Comparison of ENCODE assay signal across 26 cellular contexts in the genomic region with DNA sequence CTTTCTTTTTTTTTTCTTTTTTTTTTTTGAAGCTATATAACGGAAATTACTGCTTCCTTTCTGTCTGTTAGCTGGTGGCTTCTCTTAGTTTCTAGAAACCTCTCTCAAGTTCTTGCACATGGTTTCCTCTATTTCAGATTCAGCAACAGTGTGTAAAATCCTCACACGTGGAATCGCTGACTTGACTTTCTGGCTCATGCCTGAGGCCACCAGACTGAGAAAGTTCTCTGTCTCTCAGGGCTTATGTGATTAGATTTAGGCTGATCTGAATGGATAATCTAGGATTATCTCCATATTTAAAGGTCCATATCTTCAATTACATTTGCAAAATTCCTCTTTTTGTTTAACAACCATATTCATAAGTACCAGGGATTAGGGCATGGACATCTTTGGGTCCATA.
DNase-seq lines count a peak whose midpoint lies in the region; ATAC-seq, FAIRE-seq and TF ChIP-seq lines count a peak whose summit lies in the region.
"Had no signal": no experiment of that assay in that cellular context is flagged by ENCODE, and none has a peak within 500 bp of the region (broad histone marks: within the 10 kb centered on the region; RNA-seq: fewer than 3 reads in every experiment).

No MANE protein-coding gene starts in this region.

- DNase-seq in HepG2 (ENCODE audit: low spot score) (no peak), right lobe of liver (no peak), Karpas-422 (no peak), NCI-H82 treated with DMSO at 0.1 percent for 48 hours (lab: John Stamatoyannopoulos, UW; ENCODE audit: unreplicated experiment) (peak; percentile 49), osteoblast (ENCODE audit: insufficient read length, low spot score, missing footprints) (peak; percentile 4), Caco-2 (no peak)
- DNase-seq in stimulated activated CD4-positive, alpha-beta T cell treated with anti-CD3 and anti-CD28 coated beads, Interleukin-12 subunit alpha, Interleukin-12 subunit beta, amount 100 ng/mL, for 4 hours = no peak
- DNase-seq: AML-193; CD4-positive, alpha-beta T cell; CD8-positive, alpha-beta T cell; DMS 273 treated with DMSO at 0.1 percent for 48 hours; DMS153; DMS53; DMS79; DND-41; EL; GDM1 had no signal

- H3K79me2 ChIP-seq in HepG2 (ENCODE audit: insufficient read depth, low read length) (no peaks in the 10 kb centered on the region), Karpas-422 (ENCODE audit: low read length) (no peaks in the 10 kb centered on the region), osteoblast (ENCODE audit: insufficient read depth, low read length) (no peaks in the 10 kb centered on the region)

- H3K36me3 Mint-ChIP-seq in Caco-2 (ENCODE audit: insufficient read depth, unreplicated experiment) = no peaks in the 10 kb centered on the region
- H3K36me3 Mint-ChIP-seq: CD8-positive, alpha-beta T cell had no signal

- 54% methylated on average over 3 of the region's 3 CpGs for WGBS in HepG2 (ENCODE audit: low lambda C conversion rate)
- 65% methylated on average over 2 of the region's 3 CpGs for WGBS in right lobe of liver (ENCODE audit: insufficient coverage, low coverage, low lambda C conversion rate, missing lambda C conversion rate)

- H3K4me1 ChIP-seq in HepG2 (ENCODE audit: insufficient read depth, low read length) (no peaks in the 10 kb centered on the region), right lobe of liver (no peaks in the 10 kb centered on the region), Karpas-422 (ENCODE audit: low read length) (peaks cover 4% of the 10 kb centered on the region; the same call in 1 of the 2 replicates), osteoblast (ENCODE audit: insufficient read depth, low read length) (no peaks in the 10 kb centered on the region), Caco-2 (no peaks in the 10 kb centered on the region)
- H3K4me1 ChIP-seq: A549; BLaER1 treated with 17β-estradiol and CSF1 and Interleukin-3, amounts not matched to agents 10 nM and 100 nM had no signal

- ATAC-seq in HepG2 (no peak), right lobe of liver (no peak), GM21723 (IDR thresholded peaks at IDR 0.05; ENCODE audit: unreplicated experiment) (no peak)
- ATAC-seq: A549; CD8-positive, alpha-beta T cell; GM12878 had no signal

- no peak for TF ChIP-seq EP300 in HepG2 (IDR thresholded peaks at IDR 0.05; ENCODE audit: low read depth in 2 of 2, low read length in 2 of 2)
- TF ChIP-seq EP300 in HepG2 (CRISPR knock-in tag; IDR thresholded peaks at IDR 0.05; ENCODE audit: borderline replicate concordance) = no peak

- no peaks in the 10 kb centered on the region for H3K27me3 Mint-ChIP-seq in Caco-2 (ENCODE audit: insufficient read depth, unreplicated experiment)
- H3K27me3 Mint-ChIP-seq: B cell; CD4-positive, alpha-beta T cell had no signal

- H3K9me2 ChIP-seq in Karpas-422 (replicated peaks; ENCODE audit: insufficient read depth, low read length) = no peaks in the 10 kb centered on the region

- no peak for TF ChIP-seq CTCF in HepG2 (CRISPR knock-in tag; IDR thresholded peaks at IDR 0.05)
- no peak for TF ChIP-seq CTCF in right lobe of liver (IDR thresholded peaks at IDR 0.05)
- TF ChIP-seq CTCF in osteoblast (IDR thresholded peaks at IDR 0.05; ENCODE audit: extremely low read depth, low read depth, low read length) = no peak
- no peak for TF ChIP-seq CTCF in Caco-2 (IDR thresholded peaks at IDR 0.05; ENCODE audit: insufficient read depth in 1 of 2, low read depth in 1 of 2, low read length in 1 of 2, severe bottlenecking in 1 of 2, unreplicated experiment in 1 of 2)

- CTCF ChIA-PET in HepG2 (lab: Yijun Ruan, JAX; ENCODE audit: low intra/inter-chr PET ratio, low total read pairs) = no interaction called here
- CTCF ChIA-PET in Caco-2 (lab: Charles Lee) = no interaction called here

- POLR2A ChIA-PET in HepG2 (lab: Yijun Ruan, JAX) = no interaction called here
- POLR2A ChIA-PET in Caco-2 (lab: Charles Lee) = no interaction called here

- TF ChIP-seq POLR2A in HepG2 (IDR thresholded peaks at IDR 0.05; ENCODE audit: insufficient read depth in 1 of 2, low read depth in 2 of 2, low read length in 2 of 2) (no peak), right lobe of liver (IDR thresholded peaks at IDR 0.05) (no peak)

- H3K9me3 ChIP-seq in HepG2 (ENCODE audit: low read length) (no peaks in the 10 kb centered on the region), right lobe of liver (no peaks in the 10 kb centered on the region), Karpas-422 (ENCODE audit: low read length) (no peaks in the 10 kb centered on the region; the same call in 1 of the 2 replicates), osteoblast (ENCODE audit: low read depth, low read length) (no peaks in the 10 kb centered on the region), Caco-2 (no peaks in the 10 kb centered on the region)
- H3K9me3 ChIP-seq: A549; BLaER1 treated with 17β-estradiol and CSF1 and Interleukin-3, amounts not matched to agents 10 nM and 100 nM had no signal

- H3K4me3 ChIP-seq in HepG2 (replicated peaks in 1 of 3; ENCODE audit: insufficient read depth in 1 of 3, low read depth in 2 of 3, low read length in 3 of 3) = no peak overlapping the region
- no peak overlapping the region for H3K4me3 ChIP-seq in right lobe of liver
- H3K4me3 ChIP-seq in Karpas-422 (ENCODE audit: low read length) = no peak overlapping the region
- no peak overlapping the region for H3K4me3 ChIP-seq in osteoblast (ENCODE audit: insufficient read depth, low read length)
- no peak overlapping the region for H3K4me3 ChIP-seq in Caco-2 (ENCODE audit: low read depth, low read length)
- H3K4me3 ChIP-seq: A549; BLaER1 treated with 17β-estradiol and CSF1 and Interleukin-3, amounts not matched to agents 10 nM and 100 nM; GM12878 had no signal

- H3K27ac ChIP-seq in HepG2 (ENCODE audit: extremely low read length, insufficient read depth, low read length) = no peak overlapping the region
- H3K27ac ChIP-seq in right lobe of liver = no peak overlapping the region
- no peak overlapping the region for H3K27ac ChIP-seq in Karpas-422 (ENCODE audit: low read length)
- H3K27ac ChIP-seq in osteoblast (ENCODE audit: low read depth, low read length) = no peak overlapping the region
- H3K27ac ChIP-seq: 22Rv1; A549; BLaER1 treated with 17β-estradiol and CSF1 and Interleukin-3, amounts not matched to agents 10 nM and 100 nM; C4-2B had no signal

- no peaks in the 10 kb centered on the region for H3K9me3 Mint-ChIP-seq in Caco-2 (ENCODE audit: unreplicated experiment)

- BruUV-seq in HepG2 (replicated peaks; lab: Mats Ljungman, UMichigan) (no TSS peak), Caco-2 (replicated peaks; lab: Mats Ljungman, UMichigan) (no TSS peak)

- no peak for TF ChIP-seq RAD21 in HepG2 (CRISPR knock-in tag; IDR thresholded peaks at IDR 0.05)

- no peak overlapping the region for H3K4me2 ChIP-seq in HepG2 (ENCODE audit: low read depth, low read length)
- no peak overlapping the region for H3K4me2 ChIP-seq in Karpas-422 (ENCODE audit: low read depth, low read length, poor library complexity, severe bottlenecking)
- H3K4me2 ChIP-seq in osteoblast (ENCODE audit: insufficient read depth, low read length) = no peak overlapping the region
- H3K4me2 ChIP-seq: A549; BLaER1 treated with 17β-estradiol and CSF1 and Interleukin-3, amounts not matched to agents 10 nM and 100 nM had no signal

- no peaks in the 10 kb centered on the region for H3K4me1 Mint-ChIP-seq in Caco-2 (ENCODE audit: low read depth, unreplicated experiment)
- H3K4me1 Mint-ChIP-seq: B cell had no signal

- no peak for FAIRE-seq in HepG2 (lab: Jason Lieb, UNC)
- FAIRE-seq: A549, GM12878, GM12892, GM18507 had no signal

- H3K4me3 Mint-ChIP-seq in Caco-2 (ENCODE audit: unreplicated experiment) = no peak overlapping the region
- H3K4me3 Mint-ChIP-seq: B cell; CD4-positive, alpha-beta T cell; CD8-positive, alpha-beta T cell had no signal

- intact Hi-C loops in HepG2 (cut with micrococcal nuclease; ENCODE audit: unreplicated experiment) (no loop called here), right lobe of liver (cut with DNase I) (no loop called here), Caco-2 (cut with micrococcal nuclease; ENCODE audit: unreplicated experiment) (no loop called here)

- in situ Hi-C loops in HepG2 (cut with HindIII; ENCODE audit: extremely low pct_ligation_motif_present, low pct_unique_long_range_greater_than_20kb) = no loop called here

- H3K36me3 ChIP-seq in HepG2 (replicated peaks in 1 of 2; ENCODE audit: control insufficient read depth in 1 of 2, insufficient read depth in 2 of 2, low read length in 2 of 2) (no peaks in the 10 kb centered on the region), right lobe of liver (no peaks in the 10 kb centered on the region), Karpas-422 (ENCODE audit: insufficient read depth, low read length) (no peaks in the 10 kb centered on the region), osteoblast (ENCODE audit: insufficient read depth, low read length) (no peaks in the 10 kb centered on the region), Caco-2 (ENCODE audit: control insufficient read depth, insufficient read depth, low read length) (no peaks in the 10 kb centered on the region)
- H3K36me3 ChIP-seq: BLaER1 treated with 17β-estradiol and CSF1 and Interleukin-3, amounts not matched to agents 10 nM and 100 nM had no signal

- no peaks in the 10 kb centered on the region for H4K20me1 ChIP-seq in HepG2 (ENCODE audit: insufficient read depth, low read length)
- H4K20me1 ChIP-seq in Karpas-422 (ENCODE audit: insufficient read depth, low read depth, low read length) = no peaks in the 10 kb centered on the region
- no peaks in the 10 kb centered on the region for H4K20me1 ChIP-seq in osteoblast (ENCODE audit: insufficient read depth, low read length)
- H4K20me1 ChIP-seq: BLaER1 treated with 17β-estradiol and CSF1 and Interleukin-3, amounts not matched to agents 10 nM and 100 nM had no signal

- no peak overlapping the region for H3K9ac ChIP-seq in HepG2 (ENCODE audit: insufficient read depth, low read depth, low read length)
- H3K9ac ChIP-seq in Karpas-422 (ENCODE audit: low read length) = no peak overlapping the region
- H3K9ac ChIP-seq: BLaER1 treated with 17β-estradiol and CSF1 and Interleukin-3, amounts not matched to agents 10 nM and 100 nM had no signal

- H3K27me3 ChIP-seq in HepG2 (ENCODE audit: control insufficient read depth in 1 of 2, insufficient read depth in 2 of 2, low read length in 2 of 2) (no peaks in the 10 kb centered on the region), right lobe of liver (no peaks in the 10 kb centered on the region), Karpas-422 (ENCODE audit: low read length) (no peaks in the 10 kb centered on the region), osteoblast (ENCODE audit: insufficient read depth, low read length) (no peaks in the 10 kb centered on the region), Caco-2 (replicated peaks; ENCODE audit: control insufficient read depth, insufficient read depth, low read length) (no peaks in the 10 kb centered on the region)
- H3K27me3 ChIP-seq: BLaER1 treated with 17β-estradiol and CSF1 and Interleukin-3, amounts not matched to agents 10 nM and 100 nM had no signal

- no peak overlapping the region for H2AFZ ChIP-seq in HepG2 (ENCODE audit: low read length)
- H2AFZ ChIP-seq in Karpas-422 (ENCODE audit: low read length) = peak overlapping the region; percentile 73; the same call in 1 of the 2 replicates
- no peak overlapping the region for H2AFZ ChIP-seq in osteoblast (ENCODE audit: low read length)

- no peak overlapping the region for H3K27ac Mint-ChIP-seq in Caco-2 (ENCODE audit: unreplicated experiment)
- H3K27ac Mint-ChIP-seq: B cell; CD4-positive, alpha-beta T cell; CD8-positive, alpha-beta T cell had no signal

Comparison
In these comparisons a context has a peak if more than half of its experiments do, and no peak if none do; other contexts are left out.
1. DNase-seq: peak in NCI-H82 treated with DMSO at 0.1 percent for 48 hours (single experiment) and osteoblast (single experiment); none in HepG2 (single experiment), right lobe of liver (0 of 3), Karpas-422 (single experiment), stimulated activated CD4-positive, alpha-beta T cell treated with anti-CD3 and anti-CD28 coated beads, Interleukin-12 subunit alpha, Interleukin-12 subunit beta, amount 100 ng/mL, for 4 hours (single experiment) and Caco-2 (0 of 2).